8 cellular contexts compared by ENCODE assay signal in the genomic region with DNA sequence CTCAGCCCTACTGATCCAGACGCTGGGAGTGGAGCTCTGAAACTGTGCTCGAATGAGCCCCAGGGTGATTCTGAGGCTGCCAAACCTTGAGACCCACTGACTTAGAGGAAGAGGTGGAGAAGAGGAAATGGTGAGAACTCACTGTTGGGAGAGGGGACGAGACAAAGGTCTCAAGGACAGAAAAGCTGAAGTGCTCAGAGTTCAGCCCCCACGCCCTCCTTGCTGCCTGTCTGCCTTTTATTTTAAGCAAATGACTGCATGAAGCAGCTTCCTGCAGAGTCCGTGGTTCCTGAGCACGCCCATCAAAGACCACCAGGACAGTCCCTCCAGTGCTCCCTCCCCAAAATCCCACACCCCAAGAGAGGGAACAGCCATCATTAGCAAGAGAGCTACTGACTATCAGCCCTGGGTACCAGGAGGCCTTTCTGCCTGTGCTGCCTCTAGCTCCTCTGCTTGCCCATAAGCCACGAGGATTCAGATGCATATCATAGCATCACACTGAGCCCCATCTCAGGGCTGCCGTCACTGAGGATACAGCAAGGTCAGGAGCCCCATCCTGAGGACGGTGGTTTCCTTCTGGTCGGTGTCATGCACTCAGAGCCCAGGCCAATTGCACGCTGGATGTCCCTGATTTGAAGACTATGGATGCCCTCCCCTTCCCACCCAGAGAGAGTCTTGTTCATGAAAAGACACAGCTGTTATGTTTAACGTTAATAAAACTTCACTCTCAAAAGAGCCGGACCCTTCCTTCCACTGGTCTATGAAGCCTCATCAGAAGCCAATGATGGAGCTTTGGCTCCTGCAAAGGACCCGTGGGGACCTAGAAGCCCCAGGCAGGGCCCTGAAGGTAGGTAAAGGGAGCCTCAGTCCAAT. TPM values are rescaled to one million over a fixed set of nuclear protein-coding genes. Genes with fewer than 3 reads are reported as not detected.
DNase-seq lines count a peak whose midpoint lies in the region; ATAC-seq and TF ChIP-seq lines count a peak whose summit lies in the region.

No MANE protein-coding gene starts in this region.

- H3K27ac Mint-ChIP-seq in T-helper 1 cell treated with Interleukin-12 subunit alpha and Interleukin-12 subunit beta and Interleukin-4 antibody, amounts not matched to agents 30 μg/mL and 1 μg/mL, for 36 hours, result peak overlapping the region; percentile 93
- H3K27ac Mint-ChIP-seq in effector memory CD8-positive, alpha-beta T cell, result peak overlapping the region; percentile 88 to 94

- ATAC-seq in effector memory CD8-positive, alpha-beta T cell (replicated peaks), result peak; percentile 9
- no peak for ATAC-seq in GM19452 (IDR thresholded peaks at IDR 0.05; ENCODE audit: unreplicated experiment)
- ATAC-seq in GM18858 (IDR thresholded peaks at IDR 0.05; ENCODE audit: unreplicated experiment), result no peak

- H3K27me3 Mint-ChIP-seq in T-helper 1 cell treated with Interleukin-12 subunit alpha and Interleukin-12 subunit beta and Interleukin-4 antibody, amounts not matched to agents 30 μg/mL and 1 μg/mL, for 36 hours (ENCODE audit: low read depth), result no peaks in the 10 kb centered on the region
- peaks cover 0 to 6% of the 10 kb centered on the region in 2 donors for H3K27me3 Mint-ChIP-seq in effector memory CD8-positive, alpha-beta T cell

- peak in 1 of 3 experiments; percentile 41 for DNase-seq in effector memory CD8-positive, alpha-beta T cell
- DNase-seq in retina (peak; percentile 63), LoVo (ENCODE audit: low spot score) (no peak), G401 (ENCODE audit: low spot score) (no peak)

- no peaks in the 10 kb centered on the region for H3K9me3 Mint-ChIP-seq in T-helper 1 cell treated with Interleukin-12 subunit alpha and Interleukin-12 subunit beta and Interleukin-4 antibody, amounts not matched to agents 30 μg/mL and 1 μg/mL, for 36 hours
- peaks cover 0 to 2% of the 10 kb centered on the region in 2 donors for H3K9me3 Mint-ChIP-seq in effector memory CD8-positive, alpha-beta T cell

- TF ChIP-seq POLR2A in GM19099 (IDR thresholded peaks at IDR 0.05; ENCODE audit: extremely low read depth, insufficient read length, low read depth), result peak; percentile 2

- in situ Hi-C loops in G401 (cut with HindIII; ENCODE audit: low sequenced_read_pairs), result no loop called here

- peak overlapping the region; percentile 79 for H3K4me3 Mint-ChIP-seq in T-helper 1 cell treated with Interleukin-12 subunit alpha and Interleukin-12 subunit beta and Interleukin-4 antibody, amounts not matched to agents 30 μg/mL and 1 μg/mL, for 36 hours
- peak overlapping the region; percentile 72 to 97 for H3K4me3 Mint-ChIP-seq in effector memory CD8-positive, alpha-beta T cell

- peaks cover 60% of the 10 kb centered on the region for H3K36me3 Mint-ChIP-seq in T-helper 1 cell treated with Interleukin-12 subunit alpha and Interleukin-12 subunit beta and Interleukin-4 antibody, amounts not matched to agents 30 μg/mL and 1 μg/mL, for 36 hours (ENCODE audit: low read depth)
- H3K36me3 Mint-ChIP-seq in effector memory CD8-positive, alpha-beta T cell (ENCODE audit: insufficient read depth), result peaks cover 60% of the 10 kb centered on the region

- H3K4me1 Mint-ChIP-seq in T-helper 1 cell treated with Interleukin-12 subunit alpha and Interleukin-12 subunit beta and Interleukin-4 antibody, amounts not matched to agents 30 μg/mL and 1 μg/mL, for 36 hours (ENCODE audit: low read depth), result peaks cover 74% of the 10 kb centered on the region
- peaks cover 67 to 73% of the 10 kb centered on the region in 2 donors for H3K4me1 Mint-ChIP-seq in effector memory CD8-positive, alpha-beta T cell (ENCODE audit: low read depth in 2 of 2)

RNA-seq across cellular contexts. Expression of gene COTL1, which starts 20.1 kb away (rescaled TPM):
- total RNA-seq in G401 (2014; rRNA removed; shearing (Covaris generic)), result 69.0 and 79.9 TPM in 2 replicates

RNA-seq across cellular contexts. Expression of gene KLHL36, which starts 50.6 kb away (rescaled TPM):
- 29.7 and 35.2 TPM in 2 replicates for total RNA-seq in G401 (2014; rRNA removed; shearing (Covaris generic))
